In genomic region chr17:73091410-73091769, GRCh38 we compare ENCODE assay signal across 9 cellular contexts. TPM values are rescaled to one million over a fixed set of nuclear protein-coding genes. Genes with fewer than 3 reads are reported as not detected.
DNase-seq lines count a peak whose midpoint lies in the region; ATAC-seq, FAIRE-seq and TF ChIP-seq lines count a peak whose summit lies in the region.
"Had no signal": no experiment of that assay in that cellular context is flagged by ENCODE, and none has a peak within 500 bp of the region (broad histone marks: within the 10 kb centered on the region; RNA-seq: fewer than 3 reads in every experiment).

No MANE protein-coding gene starts in this region.

- peak overlapping the region; percentile 66 for H3K4me3 ChIP-seq in astrocyte (ENCODE audit: insufficient read depth, low read depth, low read length)
- H3K4me3 ChIP-seq in tibial nerve: peak overlapping the region in 2 of 4 donors; percentile 62 to 89

- no peaks in the 10 kb centered on the region for H3K9me3 ChIP-seq in astrocyte (ENCODE audit: insufficient read depth, low read depth, low read length)
- H3K9me3 ChIP-seq in tibial nerve: no peaks in the 10 kb centered on the region

- no peak for DNase-seq in activated T-cell treated with anti-CD3 and anti-CD28 coated beads, Interleukin-2, amount 50 U/mL, for 4 hours
- no peak for DNase-seq in activated T-cell treated with anti-CD3 and anti-CD28 coated beads, Interleukin-2, amount 50 U/mL, for 48 hours
- no peak for DNase-seq in astrocyte (ENCODE audit: low read depth)
- no peak for DNase-seq in memory B cell (ENCODE audit: low spot score in 2 of 2)
- no peak for DNase-seq in tibial nerve (ENCODE audit: low spot score in 2 of 2)
- no peak for DNase-seq in GM19240 (ENCODE audit: insufficient read length, low spot score)
- DNase-seq in GM19238 (ENCODE audit: insufficient read length, low spot score): no peak
- no peak for DNase-seq in germinal center (ENCODE audit: low spot score)
- DNase-seq: stimulated activated CD4-positive, alpha-beta T cell treated with anti-CD3 and anti-CD28 coated beads, Interleukin-4, amount 100 ng/mL, for 4 hours had no signal

- no peaks in the 10 kb centered on the region for H3K9me3 Mint-ChIP-seq in activated T-cell treated with anti-CD3 and anti-CD28 coated beads, Interleukin-2, amount 50 U/mL, for 4 hours
- H3K9me3 Mint-ChIP-seq in astrocyte (ENCODE audit: unreplicated experiment) (peaks cover 1% of the 10 kb centered on the region), memory B cell (no peaks in the 10 kb centered on the region)

- no peak overlapping the region for H3K9ac ChIP-seq in astrocyte (ENCODE audit: low read length)

- TF ChIP-seq EP300 in tibial nerve (IDR thresholded peaks at IDR 0.05): peak; percentile 20 to 48

- H4K20me1 ChIP-seq in astrocyte (ENCODE audit: insufficient read depth, low read length): peaks cover 13% of the 10 kb centered on the region

- H3K4me3 Mint-ChIP-seq in activated T-cell treated with anti-CD3 and anti-CD28 coated beads, Interleukin-2, amount 50 U/mL, for 4 hours: peak overlapping the region; percentile 99
- H3K4me3 Mint-ChIP-seq in astrocyte (ENCODE audit: unreplicated experiment) (peak overlapping the region; percentile 97), memory B cell (peak overlapping the region; percentile 92)

- TF ChIP-seq POLR2A in tibial nerve (IDR thresholded peaks at IDR 0.05): no peak

- no peak overlapping the region for H2AFZ ChIP-seq in astrocyte (ENCODE audit: low read depth, low read length)

- FAIRE-seq in astrocyte (lab: Jason Lieb, UNC): no peak

- peaks cover 9% of the 10 kb centered on the region for H3K36me3 Mint-ChIP-seq in activated T-cell treated with anti-CD3 and anti-CD28 coated beads, Interleukin-2, amount 50 U/mL, for 4 hours (ENCODE audit: insufficient read depth)
- H3K36me3 Mint-ChIP-seq in astrocyte (ENCODE audit: low read depth, unreplicated experiment): peaks cover 13% of the 10 kb centered on the region
- peaks cover 9% of the 10 kb centered on the region for H3K36me3 Mint-ChIP-seq in memory B cell

- peaks cover 10% of the 10 kb centered on the region for H3K27me3 Mint-ChIP-seq in activated T-cell treated with anti-CD3 and anti-CD28 coated beads, Interleukin-2, amount 50 U/mL, for 4 hours (ENCODE audit: low read depth)
- peaks cover 13% of the 10 kb centered on the region for H3K27me3 Mint-ChIP-seq in astrocyte (ENCODE audit: low read depth, unreplicated experiment)
- peaks cover 9% of the 10 kb centered on the region for H3K27me3 Mint-ChIP-seq in memory B cell

- H3K27ac Mint-ChIP-seq in astrocyte (ENCODE audit: unreplicated experiment) (no peak overlapping the region), memory B cell (peak overlapping the region; percentile 89)

- H3K4me1 Mint-ChIP-seq in activated T-cell treated with anti-CD3 and anti-CD28 coated beads, Interleukin-2, amount 50 U/mL, for 4 hours (ENCODE audit: low read depth): peaks cover 28% of the 10 kb centered on the region
- peaks cover 4% of the 10 kb centered on the region for H3K4me1 Mint-ChIP-seq in astrocyte (ENCODE audit: low read depth, unreplicated experiment)
- H3K4me1 Mint-ChIP-seq in memory B cell: peaks cover 34% of the 10 kb centered on the region

- H3K36me3 ChIP-seq in astrocyte (ENCODE audit: insufficient read depth, low read length): no peaks in the 10 kb centered on the region
- peaks cover 0 to 24% (median 0%) of the 10 kb centered on the region in 3 donors for H3K36me3 ChIP-seq in tibial nerve

- H3K27me3 ChIP-seq in astrocyte (ENCODE audit: insufficient read depth, low read length) (no peaks in the 10 kb centered on the region), tibial nerve (no peaks in the 10 kb centered on the region)

- H3K79me2 ChIP-seq in astrocyte (ENCODE audit: insufficient read depth, low read length): no peaks in the 10 kb centered on the region

- peak overlapping the region; percentile 83 for H3K4me2 ChIP-seq in astrocyte (ENCODE audit: low read length)

- H3K27ac ChIP-seq in astrocyte (ENCODE audit: low read depth, low read length) (no peak overlapping the region), tibial nerve (peak overlapping the region in 2 of 4 donors; percentile 83 to 86)

- peaks cover 13% of the 10 kb centered on the region for H3K4me1 ChIP-seq in astrocyte (ENCODE audit: insufficient read depth, low read length)
- H3K4me1 ChIP-seq in tibial nerve: peaks cover 0 to 42% (median 28%) of the 10 kb centered on the region in 4 donors

- no peak for ATAC-seq in activated T-cell treated with anti-CD3 and anti-CD28 coated beads, Interleukin-2, amount 50 U/mL, for 4 hours
- no peak for ATAC-seq in memory B cell (ENCODE audit: low read depth)

- TF ChIP-seq CTCF in astrocyte (IDR thresholded peaks at IDR 0.05; ENCODE audit: insufficient read depth, low read depth, low read length) (no peak), tibial nerve (IDR thresholded peaks at IDR 0.05) (no peak)

- WGBS in tibial nerve, 2 donors: 14 to 20% methylated on average over 4 of the region's 4 CpGs

RNA-seq across cellular contexts. Expression of gene SLC39A11, which starts 1.1 kb away (rescaled TPM):
- total RNA-seq in activated T-cell treated with anti-CD3 and anti-CD28 coated beads, Interleukin-2, amount 50 U/mL, for 4 hours: 10 to 100 TPM; 16.7 to 23.3 (median 20.1) TPM
- 21.5 and 22.1 TPM in 2 replicates for total RNA-seq in astrocyte
- 10 to 100 TPM; 19.9 to 48.4 (median 37.5) TPM for total RNA-seq in tibial nerve
